In the genomic region with DNA sequence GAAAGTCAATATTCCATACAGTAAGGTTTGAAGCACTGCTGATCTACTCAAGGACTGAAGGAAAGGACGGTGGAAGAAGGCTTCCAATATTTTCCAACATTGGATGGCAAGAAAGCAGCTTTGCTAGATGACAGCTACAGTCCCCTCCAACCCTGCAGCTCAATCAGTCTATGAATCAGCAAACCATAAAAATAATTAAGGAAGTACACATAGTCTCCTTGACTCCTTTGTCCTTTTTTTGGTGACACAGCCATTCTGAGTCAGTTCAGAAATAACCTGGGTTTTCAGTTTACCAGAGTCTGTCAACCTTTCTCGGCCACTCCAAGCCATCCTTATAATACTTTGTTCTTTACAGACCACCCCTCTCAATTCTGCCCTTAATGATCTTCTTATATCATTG, we compare ENCODE assay signal across 14 cellular contexts.
DNase-seq lines count a peak whose midpoint lies in the region; ATAC-seq, FAIRE-seq and TF ChIP-seq lines count a peak whose summit lies in the region.
"Had no signal": no experiment of that assay in that cellular context is flagged by ENCODE, and none has a peak within 500 bp of the region (broad histone marks: within the 10 kb centered on the region; RNA-seq: fewer than 3 reads in every experiment).

No MANE protein-coding gene starts in this region.

- H3K4me1 Mint-ChIP-seq in CD4-positive, alpha-beta memory T cell: no peaks in the 10 kb centered on the region

- H3K4me3 Mint-ChIP-seq in CD4-positive, alpha-beta memory T cell: no peak overlapping the region
- H3K4me3 Mint-ChIP-seq: activated T-cell treated with anti-CD3 and anti-CD28 coated beads, Interleukin-2, amount 50 U/mL, for 72 hours had no signal

- no peaks in the 10 kb centered on the region for H3K9me2 ChIP-seq in HCT116 (ENCODE audit: insufficient read depth)

- intact Hi-C loops in HCT116 (cut with micrococcal nuclease): no loop called here
- intact Hi-C loops in endothelial cell of umbilical vein (cut with micrococcal nuclease): loop anchor here (10.0 kb wide), 1 partner anchor 400 kb away; no protein-coding TSS in a partner anchor
- intact Hi-C loops in CD4-positive, alpha-beta memory T cell (cut with micrococcal nuclease): no loop called here

- no peaks in the 10 kb centered on the region for H3K9me1 ChIP-seq in endothelial cell of umbilical vein (replicated peaks; ENCODE audit: control insufficient read depth, extremely low read depth, insufficient read depth, low read length)

- no peak overlapping the region for H2AFZ ChIP-seq in HCT116 (ENCODE audit: low read depth, low read length, poor library complexity, severe bottlenecking)
- H2AFZ ChIP-seq in endothelial cell of umbilical vein (ENCODE audit: low read depth, low read length): peak overlapping the region; percentile 17
- H2AFZ ChIP-seq in smooth muscle cell (ENCODE audit: low read depth): peak overlapping the region; percentile 41

- peaks cover 0 to 29% of the 10 kb centered on the region in 2 experiments; a peak in 2 of 4 replicates for H3K4me1 ChIP-seq in HCT116 (ENCODE audit: control insufficient read depth in 1 of 2, insufficient read depth in 2 of 2, low read length in 2 of 2)
- peaks cover 44% of the 10 kb centered on the region for H3K4me1 ChIP-seq in endothelial cell of umbilical vein (ENCODE audit: control insufficient read depth, extremely low read depth, insufficient read depth, low read length)
- peaks cover 7% of the 10 kb centered on the region for H3K4me1 ChIP-seq in smooth muscle cell (ENCODE audit: low read depth)
- no peaks in the 10 kb centered on the region for H3K4me1 ChIP-seq in CD4-positive, alpha-beta memory T cell (ENCODE audit: insufficient read depth, low read length)

- H3K9ac ChIP-seq in HCT116 (ENCODE audit: low read length) (no peak overlapping the region), endothelial cell of umbilical vein (replicated peaks; ENCODE audit: extremely low read depth, insufficient read depth, low read length) (peak overlapping the region; percentile 0), smooth muscle cell (ENCODE audit: low read depth) (no peak overlapping the region)

- TF ChIP-seq POLR2A in HCT116 (IDR thresholded peaks at IDR 0.05; ENCODE audit: borderline replicate concordance, extremely low read depth, insufficient read depth, insufficient read length): no peak
- TF ChIP-seq POLR2A in endothelial cell of umbilical vein (IDR thresholded peaks at IDR 0.05; ENCODE audit: low read depth, low read length): no peak

- dilution Hi-C loops in endothelial cell of umbilical vein (cut with MboI; ENCODE audit: extremely low pct_ligation_motif_present, low sequenced_read_pairs): no loop called here

- FAIRE-seq in endothelial cell of umbilical vein (lab: Jason Lieb, UNC): peak; percentile 65

- peak; percentile 49; the same call in 1 of the 2 replicates for ATAC-seq in HCT116
- no peak for ATAC-seq in GM18511 (IDR thresholded peaks at IDR 0.05; ENCODE audit: unreplicated experiment)
- ATAC-seq: activated T-cell treated with anti-CD3 and anti-CD28 coated beads, Interleukin-2, amount 50 U/mL, for 72 hours had no signal

- CTCF ChIA-PET in HCT116 (lab: Charles Lee) (interaction anchor here (0.8 kb wide), 1 partner anchor 9 kb away, joined by 3 read pairs; no protein-coding TSS in a partner anchor), endothelial cell of umbilical vein (lab: Charles Lee) (interaction anchor here (1.0 kb wide), 1 partner anchor 26 kb away, joined by 5 read pairs; no protein-coding TSS in a partner anchor)
- CTCF ChIA-PET in CD4-positive, alpha-beta memory T cell (lab: Charles Lee; ENCODE audit: partially characterized antibody): no interaction called here

- TF ChIP-seq RAD21 in HCT116 (IDR thresholded peaks at IDR 0.05; ENCODE audit: low read depth): no peak

- H3K9me3 Mint-ChIP-seq in CD4-positive, alpha-beta memory T cell: peaks cover 0 to 7% (median 0%) of the 10 kb centered on the region in 8 donors

- DNase-seq in HCT116 (ENCODE audit: low read depth, low spot score): no peak
- DNase-seq in NOMO-1 treated with dmso at 0.1 percent for 144 hours (lab: John Stamatoyannopoulos, UW; ENCODE audit: unreplicated experiment): peak; percentile 55
- DNase-seq in endothelial cell of umbilical vein (ENCODE audit: low read depth, low spot score): peak; percentile 40
- DNase-seq in smooth muscle cell (lab: John Stamatoyannopoulos, UW; ENCODE audit: unreplicated experiment): no peak
- DNase-seq in AG20443 (ENCODE audit: low spot score): no peak
- DNase-seq in stimulated activated CD4-positive, alpha-beta T cell treated with anti-CD3 and anti-CD28 coated beads, Interleukin-12 subunit alpha, Interleukin-12 subunit beta, amount 100 ng/mL, for 4 hours: no peak
- no peak for DNase-seq in CD4-positive, alpha-beta memory T cell
- DNase-seq: activated CD4-positive, alpha-beta T cell treated with anti-CD3 and anti-CD28 coated beads for 48 hours; activated T-cell treated with anti-CD3 and anti-CD28 coated beads, Interleukin-2, amount 50 U/mL, for 72 hours; COR-L47; NCI-H146; SW 1271 had no signal

- H3K36me3 ChIP-seq in HCT116 (ENCODE audit: control insufficient read depth in 1 of 2, insufficient read depth in 2 of 2, low read length in 2 of 2): no peaks in the 10 kb centered on the region
- no peaks in the 10 kb centered on the region for H3K36me3 ChIP-seq in endothelial cell of umbilical vein (ENCODE audit: control insufficient read depth in 2 of 2, extremely low read depth in 1 of 2, insufficient read depth in 2 of 2, low read length in 2 of 2)
- H3K36me3 ChIP-seq in smooth muscle cell (ENCODE audit: low read depth): no peaks in the 10 kb centered on the region
- H3K36me3 ChIP-seq in CD4-positive, alpha-beta memory T cell (ENCODE audit: insufficient read depth, low read length): no peaks in the 10 kb centered on the region
- H3K36me3 ChIP-seq: cardiac muscle cell had no signal

- no peaks in the 10 kb centered on the region for H3K36me3 Mint-ChIP-seq in CD4-positive, alpha-beta memory T cell

- H3K27me3 Mint-ChIP-seq in CD4-positive, alpha-beta memory T cell: peaks cover 0 to 2% of the 10 kb centered on the region in 2 donors

- H3K4me3 ChIP-seq in HCT116 (replicated peaks in 1 of 2; ENCODE audit: low read depth in 1 of 2, low read length in 2 of 2): no peak overlapping the region
- H3K4me3 ChIP-seq in endothelial cell of umbilical vein (replicated peaks in 1 of 3; ENCODE audit: insufficient read depth in 1 of 3, low read depth in 1 of 3, low read length in 3 of 3): no peak overlapping the region
- H3K4me3 ChIP-seq in smooth muscle cell: no peak overlapping the region
- no peak overlapping the region for H3K4me3 ChIP-seq in CD4-positive, alpha-beta memory T cell (ENCODE audit: low read length in 2 of 2)
- H3K4me3 ChIP-seq: cardiac muscle cell had no signal

- H3K79me2 ChIP-seq in HCT116 (ENCODE audit: insufficient read depth, low read length): no peaks in the 10 kb centered on the region
- no peaks in the 10 kb centered on the region for H3K79me2 ChIP-seq in endothelial cell of umbilical vein (ENCODE audit: control insufficient read depth, insufficient read depth, low read length)
- H3K79me2 ChIP-seq in smooth muscle cell (ENCODE audit: low read depth): no peaks in the 10 kb centered on the region

- H3K27ac ChIP-seq in HCT116 (ENCODE audit: low read depth, low read length) (no peak overlapping the region), endothelial cell of umbilical vein (ENCODE audit: insufficient read depth, low read depth, low read length) (peak overlapping the region; percentile 66), smooth muscle cell (ENCODE audit: low read depth) (peak overlapping the region; percentile 84)
- H3K27ac ChIP-seq in CD4-positive, alpha-beta memory T cell (ENCODE audit: low read depth, low read length): no peak overlapping the region
- H3K27ac ChIP-seq: cardiac muscle cell had no signal

- H4K20me1 ChIP-seq in HCT116 (ENCODE audit: insufficient read depth): no peaks in the 10 kb centered on the region
- no peaks in the 10 kb centered on the region for H4K20me1 ChIP-seq in endothelial cell of umbilical vein (replicated peaks; ENCODE audit: control insufficient read depth, extremely low read depth, insufficient read depth, low read length)
- no peaks in the 10 kb centered on the region for H4K20me1 ChIP-seq in smooth muscle cell (ENCODE audit: low read depth)

- no TSS peak for BruUV-seq in HCT116 (replicated peaks; lab: Mats Ljungman, UMichigan)
- BruUV-seq in endothelial cell of umbilical vein (replicated peaks; lab: Mats Ljungman, UMichigan): no TSS peak

- 91% methylated on average over 2 of the region's 2 CpGs for WGBS in smooth muscle cell (ENCODE audit: low lambda C conversion rate)

- H3F3A ChIP-seq in smooth muscle cell (ENCODE audit: low read depth): peaks cover 17% of the 10 kb centered on the region

- H3K27ac Mint-ChIP-seq in CD4-positive, alpha-beta memory T cell: no peak overlapping the region
- H3K27ac Mint-ChIP-seq: activated T-cell treated with anti-CD3 and anti-CD28 coated beads, Interleukin-2, amount 50 U/mL, for 72 hours had no signal

- POLR2A ChIA-PET in HCT116 (lab: Charles Lee) (no interaction called here), endothelial cell of umbilical vein (lab: Charles Lee) (no interaction called here)
- POLR2A ChIA-PET in CD4-positive, alpha-beta memory T cell (lab: Charles Lee; ENCODE audit: partially characterized antibody): no interaction called here

- TF ChIP-seq CTCF in HCT116 (IDR thresholded peaks at IDR 0.05 in 2 of 3, conservative IDR thresholded peaks at IDR 0.05 in 1 of 3; ENCODE audit: borderline replicate concordance in 1 of 3, insufficient read depth in 1 of 3, low read depth in 2 of 3, low read length in 2 of 3) (no peak), endothelial cell of umbilical vein (IDR thresholded peaks at IDR 0.05; ENCODE audit: extremely low read depth in 1 of 2, insufficient read depth in 1 of 2, low read depth in 1 of 2, low read length in 2 of 2) (no peak), smooth muscle cell (IDR thresholded peaks at IDR 0.05; ENCODE audit: borderline replicate concordance, insufficient read depth, poor library complexity, severe bottlenecking) (no peak)

- H3K27me3 ChIP-seq in HCT116 (ENCODE audit: insufficient read depth, low read length) (no peaks in the 10 kb centered on the region), endothelial cell of umbilical vein (ENCODE audit: control insufficient read depth in 2 of 2, insufficient read depth in 2 of 2, low read length in 2 of 2) (no peaks in the 10 kb centered on the region), smooth muscle cell (ENCODE audit: low read depth) (no peaks in the 10 kb centered on the region)
- H3K27me3 ChIP-seq in CD4-positive, alpha-beta memory T cell (ENCODE audit: insufficient read depth, low read length): no peaks in the 10 kb centered on the region
- H3K27me3 ChIP-seq: cardiac muscle cell had no signal

- RAD21 ChIA-PET in HCT116 (lab: Charles Lee; ENCODE audit: low non-redundant PET in 1 of 2, low total read pairs in 2 of 2, uncharacterized antibody in 2 of 2, unreplicated experiment in 2 of 2): no interaction called here

- no peaks in the 10 kb centered on the region for H3K9me3 ChIP-seq in HCT116 (ENCODE audit: control insufficient read depth in 1 of 2, insufficient read depth in 1 of 2, low read depth in 1 of 2, low read length in 2 of 2)
- H3K9me3 ChIP-seq in endothelial cell of umbilical vein (replicated peaks; ENCODE audit: control insufficient read depth, insufficient read depth, low read length): no peaks in the 10 kb centered on the region
- H3K9me3 ChIP-seq in smooth muscle cell (replicated peaks; ENCODE audit: low read depth): no peaks in the 10 kb centered on the region
- H3K9me3 ChIP-seq in CD4-positive, alpha-beta memory T cell (ENCODE audit: control insufficient read depth in 1 of 2, low read length in 2 of 2): no peaks in the 10 kb centered on the region

- H3K4me2 ChIP-seq in HCT116 (ENCODE audit: low read length) (peak overlapping the region; percentile 22), endothelial cell of umbilical vein (ENCODE audit: insufficient read depth, low read length) (peak overlapping the region; percentile 58), smooth muscle cell (peak overlapping the region; percentile 9)

Comparison
In these comparisons a context has a peak if more than half of its experiments do, and no peak if none do; other contexts are left out.
1. DNase-seq: peak in NOMO-1 treated with dmso at 0.1 percent for 144 hours (single experiment) and endothelial cell of umbilical vein (single experiment); none in HCT116 (single experiment), smooth muscle cell (single experiment), AG20443 (single experiment), stimulated activated CD4-positive, alpha-beta T cell treated with anti-CD3 and anti-CD28 coated beads, Interleukin-12 subunit alpha, Interleukin-12 subunit beta, amount 100 ng/mL, for 4 hours (single experiment) and CD4-positive, alpha-beta memory T cell (0 of 5).
2. H3K27ac ChIP-seq: peak in endothelial cell of umbilical vein (single experiment) and smooth muscle cell (single experiment); none in HCT116 (single experiment) and CD4-positive, alpha-beta memory T cell (single experiment).
3. Peak in every context shown above with its lines, with median percentiles within 50 percentile points of each other: H3K4me2 ChIP-seq.